Comparison of ENCODE assay signal across 16 cellular contexts in genomic region chr4:128177376-128177959, GRCh38.
DNase-seq lines count a peak whose midpoint lies in the region; ATAC-seq, FAIRE-seq and TF ChIP-seq lines count a peak whose summit lies in the region.
"Had no signal": no experiment of that assay in that cellular context is flagged by ENCODE, and none has a peak within 500 bp of the region (broad histone marks: within the 10 kb centered on the region; RNA-seq: fewer than 3 reads in every experiment).

No MANE protein-coding gene starts in this region.

- H3K9me2 ChIP-seq in Loucy (replicated peaks; ENCODE audit: low read depth, low read length): no peaks in the 10 kb centered on the region

- H3K9me3 ChIP-seq in Loucy (ENCODE audit: insufficient read depth, low read depth, low read length) (no peaks in the 10 kb centered on the region), K562 (replicated peaks; ENCODE audit: control insufficient read depth, insufficient read depth, low read depth, low read length) (no peaks in the 10 kb centered on the region)
- H3K9me3 ChIP-seq: stomach had no signal

- H3K27me3 ChIP-seq in Loucy (ENCODE audit: insufficient read depth, low read length, poor library complexity, severe bottlenecking): no peaks in the 10 kb centered on the region
- no peaks in the 10 kb centered on the region for H3K27me3 ChIP-seq in K562 (ENCODE audit: control insufficient read depth in 2 of 2, insufficient read depth in 2 of 2, low read length in 2 of 2)
- H3K27me3 ChIP-seq: neural progenitor cell, stomach had no signal

- DNase-seq in EH (ENCODE audit: low read depth) (peak; percentile 18), K562 (ENCODE audit: extremely low read depth in 1 of 4, low spot score in 3 of 4) (peak; percentile 12 to 37 (median 16)), UCSD-AML1 (lab: John Stamatoyannopoulos, UW; ENCODE audit: unreplicated experiment) (no peak)
- no peak for DNase-seq in activated T-cell treated with anti-CD3 and anti-CD28 coated beads, Interleukin-2, amount 50 U/mL, for 1 hour
- DNase-seq: activated naive CD8-positive, alpha-beta T cell treated with anti-CD3 and anti-CD28 coated beads for 36 hours; DMS79; HFFc6; NCI-H187; NCI-H69; stomach had no signal

- H3K4me2 ChIP-seq in Loucy (ENCODE audit: low read depth, low read length, poor library complexity, severe bottlenecking) (peak overlapping the region; percentile 20), K562 (ENCODE audit: insufficient read depth, low read length) (no peak overlapping the region)
- H3K4me2 ChIP-seq: neural progenitor cell had no signal

- TF ChIP-seq CTCF in Loucy (conservative IDR thresholded peaks at IDR 0.05; ENCODE audit: low read length) (no peak), K562 (IDR thresholded peaks at IDR 0.05 in 2 of 3, conservative IDR thresholded peaks at IDR 0.05 in 1 of 3; ENCODE audit: insufficient read depth in 2 of 3, low read depth in 1 of 3, low read length in 3 of 3) (no peak)

- H3F3A ChIP-seq in Loucy (ENCODE audit: low read depth): no peaks in the 10 kb centered on the region

- H3K4me3 ChIP-seq in Loucy (ENCODE audit: low read length, poor library complexity, severe bottlenecking) (no peak overlapping the region), K562 (no peak overlapping the region)
- H3K4me3 ChIP-seq: lung, neural progenitor cell, stomach had no signal

- H3K27ac ChIP-seq in K562 (ENCODE audit: extremely low read depth, low read depth, low read length): peak overlapping the region; percentile 33; the same call in 1 of the 3 replicates
- H3K27ac ChIP-seq: neural progenitor cell, stomach had no signal

- no peak; the same call in none of the 2 replicates for TF ChIP-seq EP300 in K562 (IDR thresholded peaks at IDR 0.05; ENCODE audit: low read length)

- ATAC-seq in GM19351 (IDR thresholded peaks at IDR 0.05; ENCODE audit: unreplicated experiment) (peak; percentile 72), K562 (peak; percentile 82), HG03039 (IDR thresholded peaks at IDR 0.05; ENCODE audit: unreplicated experiment) (no peak), HG03342 (IDR thresholded peaks at IDR 0.05; ENCODE audit: unreplicated experiment) (no peak)

- H4K20me1 ChIP-seq in Loucy (ENCODE audit: insufficient read depth, low read length, poor library complexity, severe bottlenecking) (no peaks in the 10 kb centered on the region), K562 (replicated peaks; ENCODE audit: control insufficient read depth, insufficient read depth, low read length) (no peaks in the 10 kb centered on the region)

- in situ Hi-C loops in K562 (cut with MboI): loop anchor here (25.0 kb wide), 1 partner anchor 685 kb away; no protein-coding TSS in a partner anchor

- H2AFZ ChIP-seq in Loucy (ENCODE audit: low read length) (no peak overlapping the region), K562 (ENCODE audit: low read depth, low read length) (no peak overlapping the region)
- H2AFZ ChIP-seq: neural progenitor cell had no signal

- H3K9ac ChIP-seq in Loucy (ENCODE audit: low read depth, low read length, poor library complexity, severe bottlenecking): no peak overlapping the region
- H3K9ac ChIP-seq in K562 (ENCODE audit: insufficient read depth in 1 of 2, low read depth in 2 of 2, low read length in 2 of 2): no peak overlapping the region
- H3K9ac ChIP-seq: neural progenitor cell had no signal

- intact Hi-C loops in K562 (cut with micrococcal nuclease): no loop called here

- CTCF ChIA-PET in K562 (lab: Yijun Ruan, JAX; ENCODE audit: low intra/inter-chr PET ratio): no interaction called here

- WGBS in K562 (ENCODE audit: insufficient coverage, low coverage, missing lambda C conversion rate): 25% methylated on average over 2 of the region's 2 CpGs

- H3K79me2 ChIP-seq in Loucy (ENCODE audit: insufficient read depth, low read length) (no peaks in the 10 kb centered on the region), K562 (ENCODE audit: control insufficient read depth, insufficient read depth, low read length) (no peaks in the 10 kb centered on the region)

- no peak for TF ChIP-seq POLR2A in K562 (conservative IDR thresholded peaks at IDR 0.05)

- BruUV-seq in K562 (replicated peaks; lab: Mats Ljungman, UMichigan): no TSS peak

- H3K9me1 ChIP-seq in K562 (ENCODE audit: control insufficient read depth, insufficient read depth, low read length): no peaks in the 10 kb centered on the region

- POLR2A ChIA-PET in K562 (lab: Yijun Ruan, JAX): interaction anchor here (0.9 kb wide), 1 partner anchor 14 kb away, joined by 3 read pairs; no protein-coding TSS in a partner anchor

- no peaks in the 10 kb centered on the region for H3K36me3 ChIP-seq in Loucy (ENCODE audit: insufficient read depth, low read length)
- H3K36me3 ChIP-seq in K562 (ENCODE audit: control insufficient read depth, insufficient read depth, low read length): peaks cover 9% of the 10 kb centered on the region; the same call in 2 of the 3 replicates
- H3K36me3 ChIP-seq: neural progenitor cell had no signal

- FAIRE-seq in K562 (lab: Jason Lieb, UNC): peak; percentile 80

- TF ChIP-seq RAD21 in K562 (CRISPR knock-in tag; conservative IDR thresholded peaks at IDR 0.05 in 1 of 2, IDR thresholded peaks at IDR 0.05 in 1 of 2): no peak

- H3K4me1 ChIP-seq in Loucy (ENCODE audit: insufficient read depth, low read length, poor library complexity, severe bottlenecking) (peaks cover 8% of the 10 kb centered on the region), K562 (replicated peaks in 1 of 2; ENCODE audit: control insufficient read depth in 2 of 2, insufficient read depth in 2 of 2, low read length in 2 of 2) (peaks cover 0 to 10% of the 10 kb centered on the region in 2 experiments; a peak in 3 of 5 replicates)
- H3K4me1 ChIP-seq: neural progenitor cell, stomach had no signal

TF ChIP-seq in K562, 482 proteins besides CTCF, POLR2A, EP300 and RAD21 (continues in another document):
- peak; percentile 86 for TF ChIP-seq JUND (IDR thresholded peaks at IDR 0.05; ENCODE audit: borderline replicate concordance, low read depth, low read length)
- TF ChIP-seq JUND (tag; IDR thresholded peaks at IDR 0.05; ENCODE audit: borderline replicate concordance, low read depth, low read length): peak; percentile 89; the same call in 2 of the 3 replicates
- TF ChIP-seq MEIS2 (IDR thresholded peaks at IDR 0.05; ENCODE audit: partially characterized antibody): peak; percentile 83
- no peak for TF ChIP-seq ID3 (CRISPR knock-in tag; IDR thresholded peaks at IDR 0.05)
- no peak for TF ChIP-seq ID3 (tag; IDR thresholded peaks at IDR 0.05)
- no peak for TF ChIP-seq SIX5 (IDR thresholded peaks at IDR 0.05; ENCODE audit: borderline replicate concordance in 1 of 2, insufficient read depth in 1 of 2, low read depth in 1 of 2, low read length in 2 of 2)
- 0 out of 2 replicates have a peak, but pooled peaks have one; percentile 30 for TF ChIP-seq ZNF766 (CRISPR knock-in tag; conservative IDR thresholded peaks at IDR 0.05)
- TF ChIP-seq COPS2 (conservative IDR thresholded peaks at IDR 0.05): no peak
- TF ChIP-seq MNT (conservative IDR thresholded peaks at IDR 0.05): no peak
- peak; percentile 89 for TF ChIP-seq DPF2 (IDR thresholded peaks at IDR 0.05)
- TF ChIP-seq, protein P1, sequence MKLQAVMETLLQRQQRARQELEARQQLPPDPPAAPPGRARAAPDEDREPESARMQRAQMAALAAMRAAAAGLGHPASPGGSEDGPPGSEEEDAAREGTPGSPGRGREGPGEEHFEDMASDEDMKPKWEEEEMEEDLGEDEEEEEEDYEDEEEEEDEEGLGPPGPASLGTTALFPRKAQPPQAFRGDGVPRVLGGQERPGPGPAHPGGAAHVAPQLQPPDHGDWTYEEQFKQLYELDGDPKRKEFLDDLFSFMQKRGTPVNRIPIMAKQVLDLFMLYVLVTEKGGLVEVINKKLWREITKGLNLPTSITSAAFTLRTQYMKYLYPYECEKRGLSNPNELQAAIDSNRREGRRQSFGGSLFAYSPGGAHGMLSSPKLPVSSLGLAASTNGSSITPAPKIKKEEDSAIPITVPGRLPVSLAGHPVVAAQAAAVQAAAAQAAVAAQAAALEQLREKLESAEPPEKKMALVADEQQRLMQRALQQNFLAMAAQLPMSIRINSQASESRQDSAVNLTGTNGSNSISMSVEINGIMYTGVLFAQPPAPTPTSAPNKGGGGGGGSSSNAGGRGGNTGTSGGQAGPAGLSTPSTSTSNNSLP (IDR thresholded peaks at IDR 0.05; ENCODE audit: borderline replicate concordance, low read depth, low read length): 0 out of 2 replicates have a peak, but pooled peaks have one; percentile 38
- TF ChIP-seq HDAC2 (IDR thresholded peaks at IDR 0.05): 0 out of 2 replicates have a peak, but pooled peaks have one; percentile 13
- TF ChIP-seq SPI1 (IDR thresholded peaks at IDR 0.05; ENCODE audit: borderline replicate concordance, low read depth, low read length): peak; percentile 90
- no peak for TF ChIP-seq GTF2B (IDR thresholded peaks at IDR 0.05; ENCODE audit: extremely low read depth, insufficient read length)
- peak; percentile 86 for TF ChIP-seq ZNF316 (IDR thresholded peaks at IDR 0.05)
- no peak for TF ChIP-seq SAFB2 (IDR thresholded peaks at IDR 0.05; ENCODE audit: borderline replicate concordance, low read depth, low read length, severe bottlenecking)

Comparison
In these comparisons a context has a peak if more than half of its experiments do, and no peak if none do; other contexts are left out.
1. DNase-seq: peak in EH (single experiment) and K562 (4 of 4); none in UCSD-AML1 (single experiment) and activated T-cell treated with anti-CD3 and anti-CD28 coated beads, Interleukin-2, amount 50 U/mL, for 1 hour (single experiment).
2. ATAC-seq: peak in GM19351 (single experiment) and K562 (single experiment); none in HG03039 (single experiment) and HG03342 (single experiment).